16 cellular contexts compared by ENCODE assay signal in the genomic region with DNA sequence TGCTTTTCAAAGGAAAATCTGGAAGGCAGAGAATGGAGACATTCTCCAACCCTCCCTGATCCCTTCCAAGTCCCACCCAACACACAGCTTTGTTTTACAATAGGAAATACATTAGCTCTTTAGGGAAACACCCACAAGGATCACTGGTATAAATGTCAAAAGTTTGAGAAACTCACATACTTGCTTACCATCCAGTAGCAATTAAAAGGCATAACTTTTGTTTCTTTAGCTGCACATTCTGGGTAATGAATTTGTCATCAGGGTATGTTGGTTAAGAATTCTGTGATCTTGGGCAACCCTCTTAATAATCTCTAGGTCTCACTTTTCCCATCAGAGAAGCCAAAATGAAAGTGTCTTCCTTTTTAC.
DNase-seq lines count a peak whose midpoint lies in the region; ATAC-seq and TF ChIP-seq lines count a peak whose summit lies in the region.
"Had no signal": no experiment of that assay in that cellular context is flagged by ENCODE, and none has a peak within 500 bp of the region (broad histone marks: within the 10 kb centered on the region; RNA-seq: fewer than 3 reads in every experiment).

No MANE protein-coding gene starts in this region.

- no peak overlapping the region for H3K4me3 ChIP-seq in GM23338
- H3K4me3 ChIP-seq in coronary artery = no peak overlapping the region
- H3K4me3 ChIP-seq in right cardiac atrium (ENCODE audit: low read length) = no peak overlapping the region
- H3K4me3 ChIP-seq in thoracic aorta = no peak overlapping the region
- H3K4me3 ChIP-seq: testis had no signal

- H3K27ac Mint-ChIP-seq in GM23338 = no peak overlapping the region

- H4K20me1 ChIP-seq in GM23338 (replicated peaks; ENCODE audit: insufficient read depth) = no peaks in the 10 kb centered on the region

- H3K36me3 ChIP-seq in GM23338 (ENCODE audit: insufficient read depth) = no peaks in the 10 kb centered on the region
- no peaks in the 10 kb centered on the region for H3K36me3 ChIP-seq in thoracic aorta

- H2AFZ ChIP-seq in GM23338 = peak overlapping the region; percentile 88

- no peaks in the 10 kb centered on the region for H3K36me3 Mint-ChIP-seq in GM23338 (ENCODE audit: low read depth)

- H3F3A ChIP-seq in GM23338 (replicated peaks; ENCODE audit: low read depth) = no peaks in the 10 kb centered on the region

- no peaks in the 10 kb centered on the region for H3K9me3 Mint-ChIP-seq in GM23338
- H3K9me3 Mint-ChIP-seq: nephron progenitor cell had no signal

- peaks cover 2% of the 10 kb centered on the region for H3K27me3 Mint-ChIP-seq in GM23338 (ENCODE audit: insufficient read depth, low read depth, poor library complexity)

- H3K79me2 ChIP-seq in GM23338 (replicated peaks; ENCODE audit: insufficient read depth) = no peaks in the 10 kb centered on the region

- no peak overlapping the region for H3K4me2 ChIP-seq in GM23338

- intact Hi-C loops in right cardiac atrium (cut with DNase I) = no loop called here

- H3K27ac ChIP-seq in GM23338 (ENCODE audit: low read depth) (no peak overlapping the region), coronary artery (peak overlapping the region; percentile 37 to 68), right cardiac atrium (ENCODE audit: low read length) (no peak overlapping the region), thoracic aorta (peak overlapping the region; percentile 57 to 63)
- H3K27ac ChIP-seq: testis had no signal

- TF ChIP-seq CTCF in GM23338 (conservative IDR thresholded peaks at IDR 0.05; ENCODE audit: low read depth in 2 of 2) (no peak), coronary artery (IDR thresholded peaks at IDR 0.05) (no peak), thoracic aorta (IDR thresholded peaks at IDR 0.05) (no peak)

- H3K4me1 ChIP-seq in GM23338 (ENCODE audit: insufficient read depth) (no peaks in the 10 kb centered on the region), right cardiac atrium (ENCODE audit: control insufficient read depth, insufficient read depth, low read length) (peaks cover 3% of the 10 kb centered on the region), thoracic aorta (ENCODE audit: control insufficient read depth in 1 of 2, low read depth in 2 of 2) (peaks cover 7 to 18% of the 10 kb centered on the region in 2 donors)
- H3K4me1 ChIP-seq: testis had no signal

- H3K27me3 ChIP-seq in GM23338 (ENCODE audit: insufficient read depth) (no peaks in the 10 kb centered on the region), right cardiac atrium (ENCODE audit: control insufficient read depth, insufficient read depth) (no peaks in the 10 kb centered on the region), thoracic aorta (replicated peaks; ENCODE audit: insufficient read depth) (no peaks in the 10 kb centered on the region)
- H3K27me3 ChIP-seq: testis had no signal

- no peak overlapping the region for H3K4me3 Mint-ChIP-seq in GM23338
- H3K4me3 Mint-ChIP-seq: nephron progenitor cell had no signal

- no peak for ATAC-seq in GM23338
- ATAC-seq in right cardiac atrium = peak; percentile 48 to 74
- ATAC-seq in thoracic aorta (ENCODE audit: insufficient number of reproducible peaks, low FRiP score, low read depth) = peak; percentile 29

- peaks cover 10% of the 10 kb centered on the region for H3K4me1 Mint-ChIP-seq in GM23338

- H3K9me2 ChIP-seq in GM23338 (ENCODE audit: insufficient read depth) = no peaks in the 10 kb centered on the region

- H3K9me3 ChIP-seq in right cardiac atrium (ENCODE audit: control insufficient read depth, low read length) (no peaks in the 10 kb centered on the region), thoracic aorta (no peaks in the 10 kb centered on the region)
- H3K9me3 ChIP-seq: testis had no signal

- DNase-seq in GM23338 (ENCODE audit: low spot score) (no peak), coronary artery (ENCODE audit: low spot score) (no peak), right cardiac atrium (no peak), thoracic aorta (ENCODE audit: low spot score) (no peak), SKM-1 treated with dmso at 0.1 percent for 144 hours (lab: John Stamatoyannopoulos, UW; ENCODE audit: unreplicated experiment) (no peak), NCI-H187 treated with DMSO at 0.1 percent for 48 hours (lab: John Stamatoyannopoulos, UW) (no peak), T-helper 2 cell (no peak)
- DNase-seq in stimulated activated CD4-positive, alpha-beta T cell treated with anti-CD3 and anti-CD28 coated beads, Interleukin-1b, Interleukin-23, amount 100 ng/mL, for 48 hours = no peak
- DNase-seq: activated gamma-delta T cell treated with Interleukin-2 at 50 U/mL for 16 hours, foreskin melanocyte, mesendoderm, NCI-H2029 treated with DMSO at 0.1 percent for 48 hours, NCI-H510A treated with DMSO at 0.1 percent for 48 hours, nephron progenitor cell, T-helper 9 cell, testis had no signal

TF ChIP-seq in GM23338, 12 proteins besides CTCF, POLR2A, EP300 and RAD21 (continues in another document):
- TF ChIP-seq ZNF331 (CRISPR knock-in tag; IDR thresholded peaks at IDR 0.05; ENCODE audit: low read depth) = no peak
- TF ChIP-seq CREB1 (CRISPR knock-in tag; IDR thresholded peaks at IDR 0.05; ENCODE audit: low read depth) = no peak
- no peak for TF ChIP-seq STAT1 (IDR thresholded peaks at IDR 0.05; ENCODE audit: unreplicated experiment)
- TF ChIP-seq JUNB (IDR thresholded peaks at IDR 0.05; ENCODE audit: unreplicated experiment) = no peak
- TF ChIP-seq, protein P1, sequence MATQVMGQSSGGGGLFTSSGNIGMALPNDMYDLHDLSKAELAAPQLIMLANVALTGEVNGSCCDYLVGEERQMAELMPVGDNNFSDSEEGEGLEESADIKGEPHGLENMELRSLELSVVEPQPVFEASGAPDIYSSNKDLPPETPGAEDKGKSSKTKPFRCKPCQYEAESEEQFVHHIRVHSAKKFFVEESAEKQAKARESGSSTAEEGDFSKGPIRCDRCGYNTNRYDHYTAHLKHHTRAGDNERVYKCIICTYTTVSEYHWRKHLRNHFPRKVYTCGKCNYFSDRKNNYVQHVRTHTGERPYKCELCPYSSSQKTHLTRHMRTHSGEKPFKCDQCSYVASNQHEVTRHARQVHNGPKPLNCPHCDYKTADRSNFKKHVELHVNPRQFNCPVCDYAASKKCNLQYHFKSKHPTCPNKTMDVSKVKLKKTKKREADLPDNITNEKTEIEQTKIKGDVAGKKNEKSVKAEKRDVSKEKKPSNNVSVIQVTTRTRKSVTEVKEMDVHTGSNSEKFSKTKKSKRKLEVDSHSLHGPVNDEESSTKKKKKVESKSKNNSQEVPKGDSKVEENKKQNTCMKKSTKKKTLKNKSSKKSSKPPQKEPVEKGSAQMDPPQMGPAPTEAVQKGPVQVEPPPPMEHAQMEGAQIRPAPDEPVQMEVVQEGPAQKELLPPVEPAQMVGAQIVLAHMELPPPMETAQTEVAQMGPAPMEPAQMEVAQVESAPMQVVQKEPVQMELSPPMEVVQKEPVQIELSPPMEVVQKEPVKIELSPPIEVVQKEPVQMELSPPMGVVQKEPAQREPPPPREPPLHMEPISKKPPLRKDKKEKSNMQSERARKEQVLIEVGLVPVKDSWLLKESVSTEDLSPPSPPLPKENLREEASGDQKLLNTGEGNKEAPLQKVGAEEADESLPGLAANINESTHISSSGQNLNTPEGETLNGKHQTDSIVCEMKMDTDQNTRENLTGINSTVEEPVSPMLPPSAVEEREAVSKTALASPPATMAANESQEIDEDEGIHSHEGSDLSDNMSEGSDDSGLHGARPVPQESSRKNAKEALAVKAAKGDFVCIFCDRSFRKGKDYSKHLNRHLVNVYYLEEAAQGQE (IDR thresholded peaks at IDR 0.05; ENCODE audit: unreplicated experiment) = no peak

Comparison
In these comparisons a context has a peak if more than half of its experiments do, and no peak if none do; other contexts are left out.
1. H3K27ac ChIP-seq: peak in coronary artery (2 of 2) and thoracic aorta (2 of 2); none in GM23338 (single experiment) and right cardiac atrium (single experiment).